Comparison of ENCODE assay signal across 8 cellular contexts in the genomic region with DNA sequence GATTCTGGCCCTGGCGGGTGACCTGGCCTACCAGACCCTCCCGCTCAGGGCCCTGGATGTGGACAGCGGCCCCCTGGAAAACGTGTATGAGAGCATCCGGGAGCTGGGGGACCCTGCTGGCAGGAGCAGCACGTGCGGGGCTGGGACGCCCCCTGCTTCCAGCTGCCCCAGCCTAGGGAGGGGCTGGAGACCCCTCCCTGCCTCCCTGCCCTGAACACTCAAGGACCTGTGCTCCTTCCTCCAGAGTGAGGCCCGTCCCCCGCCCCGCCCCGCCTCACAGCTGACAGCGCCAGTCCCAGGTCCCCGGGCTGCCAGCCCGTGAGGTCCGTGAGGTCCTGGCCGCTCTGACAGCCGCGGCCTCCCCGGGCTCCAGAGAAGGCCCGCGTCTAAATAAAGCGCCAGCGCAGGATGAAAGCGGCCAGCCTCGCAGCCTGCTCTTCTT. TPM values are rescaled to one million over a fixed set of nuclear protein-coding genes. Genes with fewer than 3 reads are reported as not detected.
A peak's percentile ranks its signal among the peaks of the same experiment; 100 is the strongest.
DNase-seq lines count a peak whose midpoint lies in the region; TF ChIP-seq lines count a peak whose summit lies in the region.

No MANE protein-coding gene starts in this region.

- H3K4me3 ChIP-seq in KMS-11 (IDR thresholded peaks at IDR 0.05; ENCODE audit: insufficient read depth, low read depth, low read length) (no peak overlapping the region), stomach (peak overlapping the region; percentile 52 to 61 (median 58))

- no peaks in the 10 kb centered on the region for H3K9me3 ChIP-seq in stomach

- peak; percentile 70 for DNase-seq in astrocyte of the hippocampus (ENCODE audit: low read depth, low spot score)
- DNase-seq in islet precursor cell, result peak; percentile 86
- peak; percentile 80 for DNase-seq in stomach
- no peak for DNase-seq in mesenteric fat pad (ENCODE audit: low spot score)
- DNase-seq in OCI-M1 (lab: John Stamatoyannopoulos, UW), result no peak
- no peak for DNase-seq in DMS79 treated with DMSO at 0.1 percent for 48 hours (lab: John Stamatoyannopoulos, UW)

- H3K27ac ChIP-seq in C4-2B (peak overlapping the region; percentile 68), KMS-11 (peak overlapping the region; percentile 28; the same call in 1 of the 2 replicates), stomach (peak overlapping the region; percentile 84 to 90 (median 88))

- H4K20me1 ChIP-seq in KMS-11 (ENCODE audit: insufficient read depth), result no peaks in the 10 kb centered on the region

- TF ChIP-seq CTCF in C4-2B (conservative IDR thresholded peaks at IDR 0.05) (no peak), KMS-11 (conservative IDR thresholded peaks at IDR 0.05; ENCODE audit: low read depth, low read length) (no peak), stomach (IDR thresholded peaks at IDR 0.05) (no peak)

- H3K79me2 ChIP-seq in KMS-11 (ENCODE audit: insufficient read depth, low read depth), result peaks cover 8% of the 10 kb centered on the region; the same call in 1 of the 2 replicates

- no peak for TF ChIP-seq EP300 in stomach (IDR thresholded peaks at IDR 0.05)

- WGBS in stomach, 5 donors, result 3 to 31% (median 16%) methylated on average over 10 to 26 of the region's 26 CpGs

- no peaks in the 10 kb centered on the region for H3K27me3 ChIP-seq in KMS-11 (ENCODE audit: insufficient read depth, low read depth)
- peaks cover 0 to 6% (median 0%) of the 10 kb centered on the region in 3 donors for H3K27me3 ChIP-seq in stomach

- H3K9ac ChIP-seq in KMS-11, result peak overlapping the region; percentile 75; the same call in 1 of the 2 replicates

- no peak overlapping the region for H2AFZ ChIP-seq in KMS-11 (ENCODE audit: low read depth)

- peaks cover 31% of the 10 kb centered on the region for H3K4me1 ChIP-seq in KMS-11 (ENCODE audit: low read depth, poor library complexity, severe bottlenecking)
- peaks cover 43 to 67% (median 59%) of the 10 kb centered on the region in 4 donors for H3K4me1 ChIP-seq in stomach

- H3K36me3 ChIP-seq in KMS-11 (ENCODE audit: insufficient read depth) (no peaks in the 10 kb centered on the region), stomach (peaks cover 24 to 53% (median 49%) of the 10 kb centered on the region in 4 donors)

- TF ChIP-seq POLR2A in stomach (IDR thresholded peaks at IDR 0.05), result no peak

- intact Hi-C loops in stomach (cut with DNase I; ENCODE audit: low total_unique reads), result no loop called here

- H3K4me2 ChIP-seq in KMS-11, result peak overlapping the region; percentile 94

RNA-seq across cellular contexts. Expression of gene SLC2A4RG, which starts 0.9 kb away (rescaled TPM):
- total RNA-seq in stomach, result 10 to 100 TPM in 3 of 5 donors, 1 to 10 TPM in 2; 7.1 to 60.5 (median 25.9) TPM
- polyA plus RNA-seq in stomach, result 10 to 100 TPM; 40.1 to 76.9 (median 57.4) TPM
- 62.0 TPM for total RNA-seq in mesenteric fat pad

RNA-seq across cellular contexts. Expression of gene LIME1, which starts 2.2 kb away (rescaled TPM):
- total RNA-seq in stomach (100 to 1,000 TPM in 1 of 5 donors, 10 to 100 TPM in 2, 1 to 10 TPM in 2; 3.6 to 117 (median 16.8) TPM), mesenteric fat pad (6.5 TPM)
- 10 to 100 TPM; 17.1 to 24.3 (median 19.9) TPM for polyA plus RNA-seq in stomach

RNA-seq across cellular contexts. Expression of gene ZGPAT, which starts 30.9 kb away (rescaled TPM):
- total RNA-seq in stomach (10 to 100 TPM; 12.3 to 49.6 (median 39.3) TPM), mesenteric fat pad (26.7 TPM)
- polyA plus RNA-seq in stomach, result 10 to 100 TPM; 29.9 to 41.7 (median 37.7) TPM

RNA-seq across cellular contexts. Expression of gene ARFRP1, which starts 30.9 kb away (rescaled TPM):
- 100 to 1,000 TPM in 1 of 5 donors, 10 to 100 TPM in 3, 1 to 10 TPM in 1; 7.6 to 103 (median 35.8) TPM for total RNA-seq in stomach
- polyA plus RNA-seq in stomach, result 10 to 100 TPM; 30.2 to 56.2 (median 35.9) TPM
- total RNA-seq in mesenteric fat pad, result 47.3 TPM

RNA-seq across cellular contexts. Expression of gene TNFRSF6B, which starts 42.3 kb away (rescaled TPM):
- total RNA-seq in stomach (10 to 100 TPM in 1 of 5 donors, 1 to 10 TPM in 3, not detected in 1; 1.1 to 16.9 (median 3.2) TPM), mesenteric fat pad (4.7 TPM)
- polyA plus RNA-seq in stomach, result 10 to 100 TPM in 1 of 3 donors, 1 to 10 TPM in 2; 8.5 to 26.2 (median 9.5) TPM

Comparison
In these comparisons a context has a peak if more than half of its experiments do, and no peak if none do; other contexts are left out.
1. H3K27ac ChIP-seq: peak in every context shown above with its lines; median percentile 88 in stomach; 68 in C4-2B; 28 in KMS-11.
2. DNase-seq: peak in astrocyte of the hippocampus (single experiment), islet precursor cell (single experiment) and stomach (single experiment); none in mesenteric fat pad (single experiment), OCI-M1 (single experiment) and DMS79 treated with DMSO at 0.1 percent for 48 hours (single experiment).